ENCODE assay signal across 1 cellular context in the genomic region with DNA sequence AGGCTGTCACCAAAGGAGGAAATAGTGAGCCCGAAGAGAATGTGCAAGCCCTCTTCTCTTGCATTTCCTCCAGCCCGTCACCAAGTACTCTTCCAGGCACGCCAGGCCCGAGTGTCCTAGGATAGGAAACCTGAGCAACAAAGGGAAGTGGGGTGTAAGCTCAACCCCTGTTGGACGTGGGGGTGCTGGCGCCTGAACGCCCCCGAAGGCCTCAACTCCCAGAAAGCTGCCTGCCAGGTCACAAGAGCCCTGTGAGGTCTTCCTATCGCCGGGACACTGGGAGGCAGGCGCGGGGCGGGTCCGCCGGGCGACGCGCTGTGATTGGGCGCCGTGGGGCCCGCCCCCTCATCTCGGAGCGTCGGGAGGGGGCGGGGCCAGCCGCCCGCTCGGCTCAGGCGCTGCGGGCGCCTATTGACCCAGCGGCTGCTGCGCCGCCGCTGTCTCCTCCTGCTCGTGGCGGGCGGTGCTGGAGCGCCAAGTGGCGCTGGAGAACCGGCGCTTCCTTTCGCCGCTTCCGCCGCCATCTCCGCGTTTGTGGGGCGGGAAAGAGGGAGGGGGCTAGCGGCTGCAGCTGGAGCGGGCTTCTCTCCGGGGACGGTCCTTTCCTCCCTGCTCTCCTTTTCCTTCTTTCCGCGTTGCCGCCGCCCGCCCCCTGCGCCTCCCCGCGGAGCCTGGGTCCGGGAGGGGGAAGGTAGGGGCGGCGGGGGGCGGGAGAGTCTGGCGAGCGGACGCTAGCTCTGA.
A peak's percentile ranks its signal among the peaks of the same experiment; 100 is the strongest.
TF ChIP-seq lines count a peak whose summit lies in the region.

No MANE protein-coding gene starts in this region.

TF ChIP-seq in HepG2, 621 proteins besides CTCF, POLR2A, EP300 and RAD21 (continued from another document and continues in another):
- TF ChIP-seq, protein P1, sequence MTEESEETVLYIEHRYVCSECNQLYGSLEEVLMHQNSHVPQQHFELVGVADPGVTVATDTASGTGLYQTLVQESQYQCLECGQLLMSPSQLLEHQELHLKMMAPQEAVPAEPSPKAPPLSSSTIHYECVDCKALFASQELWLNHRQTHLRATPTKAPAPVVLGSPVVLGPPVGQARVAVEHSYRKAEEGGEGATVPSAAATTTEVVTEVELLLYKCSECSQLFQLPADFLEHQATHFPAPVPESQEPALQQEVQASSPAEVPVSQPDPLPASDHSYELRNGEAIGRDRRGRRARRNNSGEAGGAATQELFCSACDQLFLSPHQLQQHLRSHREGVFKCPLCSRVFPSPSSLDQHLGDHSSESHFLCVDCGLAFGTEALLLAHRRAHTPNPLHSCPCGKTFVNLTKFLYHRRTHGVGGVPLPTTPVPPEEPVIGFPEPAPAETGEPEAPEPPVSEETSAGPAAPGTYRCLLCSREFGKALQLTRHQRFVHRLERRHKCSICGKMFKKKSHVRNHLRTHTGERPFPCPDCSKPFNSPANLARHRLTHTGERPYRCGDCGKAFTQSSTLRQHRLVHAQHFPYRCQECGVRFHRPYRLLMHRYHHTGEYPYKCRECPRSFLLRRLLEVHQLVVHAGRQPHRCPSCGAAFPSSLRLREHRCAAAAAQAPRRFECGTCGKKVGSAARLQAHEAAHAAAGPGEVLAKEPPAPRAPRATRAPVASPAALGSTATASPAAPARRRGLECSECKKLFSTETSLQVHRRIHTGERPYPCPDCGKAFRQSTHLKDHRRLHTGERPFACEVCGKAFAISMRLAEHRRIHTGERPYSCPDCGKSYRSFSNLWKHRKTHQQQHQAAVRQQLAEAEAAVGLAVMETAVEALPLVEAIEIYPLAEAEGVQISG (CRISPR knock-in tag; IDR thresholded peaks at IDR 0.05), result peak; percentile 48
- TF ChIP-seq NR1H2 (CRISPR knock-in tag; IDR thresholded peaks at IDR 0.05; ENCODE audit: borderline replicate concordance, low read depth) (no peak), ADNP (CRISPR knock-in tag; IDR thresholded peaks at IDR 0.05) (no peak), ZNF543 (CRISPR knock-in tag; IDR thresholded peaks at IDR 0.05) (no peak), ZNF24 (IDR thresholded peaks at IDR 0.05) (no peak), MBD4 (IDR thresholded peaks at IDR 0.05; ENCODE audit: borderline replicate concordance, low read length) (no peak), NCOR1 (IDR thresholded peaks at IDR 0.05; ENCODE audit: borderline replicate concordance, low read length) (no peak), RELA (CRISPR knock-in tag; IDR thresholded peaks at IDR 0.05) (no peak), TGIF2 (CRISPR knock-in tag; IDR thresholded peaks at IDR 0.05) (no peak), HHEX (CRISPR knock-in tag; IDR thresholded peaks at IDR 0.05) (no peak), ZFP82 (CRISPR knock-in tag; IDR thresholded peaks at IDR 0.05; ENCODE audit: borderline replicate concordance) (peak; percentile 64; the same call in 1 of the 2 replicates), LCORL (IDR thresholded peaks at IDR 0.05) (no peak), LCORL (CRISPR knock-in tag; IDR thresholded peaks at IDR 0.05) (no peak; the same call in none of the 2 replicates), ZFP37 (CRISPR knock-in tag; IDR thresholded peaks at IDR 0.05; ENCODE audit: borderline replicate concordance) (0 out of 2 replicates have a peak, but pooled peaks have one; percentile 57), SNAPC2 (CRISPR knock-in tag; IDR thresholded peaks at IDR 0.05) (no peak), POLR2AphosphoS5 (IDR thresholded peaks at IDR 0.05; ENCODE audit: low read depth, low read length) (peak; percentile 91), DMAP1 (CRISPR knock-in tag; IDR thresholded peaks at IDR 0.05) (peak; percentile 67), ZNF557 (CRISPR knock-in tag; IDR thresholded peaks at IDR 0.05) (no peak), IKZF4 (CRISPR knock-in tag; IDR thresholded peaks at IDR 0.05; ENCODE audit: borderline replicate concordance, low read depth, not compliant biosample characterization) (no peak), SIX4 (CRISPR knock-in tag; IDR thresholded peaks at IDR 0.05) (no peak), TRIM24 (CRISPR knock-in tag; IDR thresholded peaks at IDR 0.05) (no peak), PRPF4 (IDR thresholded peaks at IDR 0.05; ENCODE audit: low read depth, low read length, poor library complexity, severe bottlenecking) (no peak), ZNF180 (CRISPR knock-in tag; IDR thresholded peaks at IDR 0.05; ENCODE audit: borderline replicate concordance, low read depth) (no peak), ZNF792 (CRISPR knock-in tag; IDR thresholded peaks at IDR 0.05) (0 out of 2 replicates have a peak, but pooled peaks have one; percentile 15), DNMT3B (CRISPR knock-in tag; conservative IDR thresholded peaks at IDR 0.05) (no peak; the same call in 1 of the 2 replicates), MXD4 (CRISPR knock-in tag; IDR thresholded peaks at IDR 0.05) (peak; percentile 61; the same call in 1 of the 2 replicates), ZNF83 (CRISPR knock-in tag; IDR thresholded peaks at IDR 0.05; ENCODE audit: borderline replicate concordance) (no peak; the same call in 1 of the 2 replicates), ZBTB3 (CRISPR knock-in tag; IDR thresholded peaks at IDR 0.05; ENCODE audit: borderline replicate concordance, low read depth) (no peak), ZNF777 (CRISPR knock-in tag; IDR thresholded peaks at IDR 0.05) (peak; percentile 86), ZNF101 (CRISPR knock-in tag; IDR thresholded peaks at IDR 0.05; ENCODE audit: borderline replicate concordance, low read depth) (no peak), ARID2 (CRISPR knock-in tag; IDR thresholded peaks at IDR 0.05; ENCODE audit: borderline replicate concordance) (no peak), ZNF530 (CRISPR knock-in tag; IDR thresholded peaks at IDR 0.05; ENCODE audit: low read depth) (no peak), MBNL3 (CRISPR knock-in tag; conservative IDR thresholded peaks at IDR 0.05) (no peak), SMC3 (IDR thresholded peaks at IDR 0.05; ENCODE audit: low read length) (no peak), ZNF766 (CRISPR knock-in tag; IDR thresholded peaks at IDR 0.05; ENCODE audit: borderline replicate concordance) (peak; percentile 80), ZNF510 (CRISPR knock-in tag; IDR thresholded peaks at IDR 0.05; ENCODE audit: low read depth) (no peak), MED1 (CRISPR knock-in tag; IDR thresholded peaks at IDR 0.05) (peak; percentile 41; the same call in 1 of the 2 replicates), SAP130 (CRISPR knock-in tag; IDR thresholded peaks at IDR 0.05; ENCODE audit: low read depth) (peak; percentile 87), TEAD3 (CRISPR knock-in tag; optimal IDR thresholded peaks at IDR 0.05; ENCODE audit: borderline replicate concordance) (peak; percentile 31), ZNF549 (CRISPR knock-in tag; IDR thresholded peaks at IDR 0.05) (no peak), NRL (CRISPR knock-in tag; IDR thresholded peaks at IDR 0.05; ENCODE audit: borderline replicate concordance) (no peak; the same call in 1 of the 2 replicates), NFE2 (CRISPR knock-in tag; IDR thresholded peaks at IDR 0.05) (no peak), FOXP1 (IDR thresholded peaks at IDR 0.05) (no peak), FOXP1 (CRISPR knock-in tag; IDR thresholded peaks at IDR 0.05) (no peak), ZNF225 (CRISPR knock-in tag; IDR thresholded peaks at IDR 0.05) (no peak; the same call in 1 of the 2 replicates), MATR3 (CRISPR knock-in tag; IDR thresholded peaks at IDR 0.05) (no peak)
- TF ChIP-seq, protein P2, sequence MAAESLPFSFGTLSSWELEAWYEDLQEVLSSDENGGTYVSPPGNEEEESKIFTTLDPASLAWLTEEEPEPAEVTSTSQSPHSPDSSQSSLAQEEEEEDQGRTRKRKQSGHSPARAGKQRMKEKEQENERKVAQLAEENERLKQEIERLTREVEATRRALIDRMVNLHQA (CRISPR knock-in tag; IDR thresholded peaks at IDR 0.05), result no peak
- TF ChIP-seq, protein P3, sequence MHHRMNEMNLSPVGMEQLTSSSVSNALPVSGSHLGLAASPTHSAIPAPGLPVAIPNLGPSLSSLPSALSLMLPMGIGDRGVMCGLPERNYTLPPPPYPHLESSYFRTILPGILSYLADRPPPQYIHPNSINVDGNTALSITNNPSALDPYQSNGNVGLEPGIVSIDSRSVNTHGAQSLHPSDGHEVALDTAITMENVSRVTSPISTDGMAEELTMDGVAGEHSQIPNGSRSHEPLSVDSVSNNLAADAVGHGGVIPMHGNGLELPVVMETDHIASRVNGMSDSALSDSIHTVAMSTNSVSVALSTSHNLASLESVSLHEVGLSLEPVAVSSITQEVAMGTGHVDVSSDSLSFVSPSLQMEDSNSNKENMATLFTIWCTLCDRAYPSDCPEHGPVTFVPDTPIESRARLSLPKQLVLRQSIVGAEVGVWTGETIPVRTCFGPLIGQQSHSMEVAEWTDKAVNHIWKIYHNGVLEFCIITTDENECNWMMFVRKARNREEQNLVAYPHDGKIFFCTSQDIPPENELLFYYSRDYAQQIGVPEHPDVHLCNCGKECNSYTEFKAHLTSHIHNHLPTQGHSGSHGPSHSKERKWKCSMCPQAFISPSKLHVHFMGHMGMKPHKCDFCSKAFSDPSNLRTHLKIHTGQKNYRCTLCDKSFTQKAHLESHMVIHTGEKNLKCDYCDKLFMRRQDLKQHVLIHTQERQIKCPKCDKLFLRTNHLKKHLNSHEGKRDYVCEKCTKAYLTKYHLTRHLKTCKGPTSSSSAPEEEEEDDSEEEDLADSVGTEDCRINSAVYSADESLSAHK (CRISPR knock-in tag; IDR thresholded peaks at IDR 0.05; ENCODE audit: borderline replicate concordance), result no peak
- TF ChIP-seq, protein P4, sequence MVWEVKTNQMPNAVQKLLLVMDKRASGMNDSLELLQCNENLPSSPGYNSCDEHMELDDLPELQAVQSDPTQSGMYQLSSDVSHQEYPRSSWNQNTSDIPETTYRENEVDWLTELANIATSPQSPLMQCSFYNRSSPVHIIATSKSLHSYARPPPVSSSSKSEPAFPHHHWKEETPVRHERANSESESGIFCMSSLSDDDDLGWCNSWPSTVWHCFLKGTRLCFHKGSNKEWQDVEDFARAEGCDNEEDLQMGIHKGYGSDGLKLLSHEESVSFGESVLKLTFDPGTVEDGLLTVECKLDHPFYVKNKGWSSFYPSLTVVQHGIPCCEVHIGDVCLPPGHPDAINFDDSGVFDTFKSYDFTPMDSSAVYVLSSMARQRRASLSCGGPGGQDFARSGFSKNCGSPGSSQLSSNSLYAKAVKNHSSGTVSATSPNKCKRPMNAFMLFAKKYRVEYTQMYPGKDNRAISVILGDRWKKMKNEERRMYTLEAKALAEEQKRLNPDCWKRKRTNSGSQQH (CRISPR knock-in tag; IDR thresholded peaks at IDR 0.05; ENCODE audit: low read depth), result peak; percentile 15; the same call in 1 of the 2 replicates
- TF ChIP-seq, protein P5, sequence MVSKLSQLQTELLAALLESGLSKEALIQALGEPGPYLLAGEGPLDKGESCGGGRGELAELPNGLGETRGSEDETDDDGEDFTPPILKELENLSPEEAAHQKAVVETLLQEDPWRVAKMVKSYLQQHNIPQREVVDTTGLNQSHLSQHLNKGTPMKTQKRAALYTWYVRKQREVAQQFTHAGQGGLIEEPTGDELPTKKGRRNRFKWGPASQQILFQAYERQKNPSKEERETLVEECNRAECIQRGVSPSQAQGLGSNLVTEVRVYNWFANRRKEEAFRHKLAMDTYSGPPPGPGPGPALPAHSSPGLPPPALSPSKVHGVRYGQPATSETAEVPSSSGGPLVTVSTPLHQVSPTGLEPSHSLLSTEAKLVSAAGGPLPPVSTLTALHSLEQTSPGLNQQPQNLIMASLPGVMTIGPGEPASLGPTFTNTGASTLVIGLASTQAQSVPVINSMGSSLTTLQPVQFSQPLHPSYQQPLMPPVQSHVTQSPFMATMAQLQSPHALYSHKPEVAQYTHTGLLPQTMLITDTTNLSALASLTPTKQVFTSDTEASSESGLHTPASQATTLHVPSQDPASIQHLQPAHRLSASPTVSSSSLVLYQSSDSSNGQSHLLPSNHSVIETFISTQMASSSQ (IDR thresholded peaks at IDR 0.05; ENCODE audit: low read depth), result no peak
- TF ChIP-seq, protein P5 (CRISPR knock-in tag; IDR thresholded peaks at IDR 0.05; ENCODE audit: borderline replicate concordance), result peak; percentile 53; the same call in 1 of the 2 replicates
- TF ChIP-seq, protein P6, sequence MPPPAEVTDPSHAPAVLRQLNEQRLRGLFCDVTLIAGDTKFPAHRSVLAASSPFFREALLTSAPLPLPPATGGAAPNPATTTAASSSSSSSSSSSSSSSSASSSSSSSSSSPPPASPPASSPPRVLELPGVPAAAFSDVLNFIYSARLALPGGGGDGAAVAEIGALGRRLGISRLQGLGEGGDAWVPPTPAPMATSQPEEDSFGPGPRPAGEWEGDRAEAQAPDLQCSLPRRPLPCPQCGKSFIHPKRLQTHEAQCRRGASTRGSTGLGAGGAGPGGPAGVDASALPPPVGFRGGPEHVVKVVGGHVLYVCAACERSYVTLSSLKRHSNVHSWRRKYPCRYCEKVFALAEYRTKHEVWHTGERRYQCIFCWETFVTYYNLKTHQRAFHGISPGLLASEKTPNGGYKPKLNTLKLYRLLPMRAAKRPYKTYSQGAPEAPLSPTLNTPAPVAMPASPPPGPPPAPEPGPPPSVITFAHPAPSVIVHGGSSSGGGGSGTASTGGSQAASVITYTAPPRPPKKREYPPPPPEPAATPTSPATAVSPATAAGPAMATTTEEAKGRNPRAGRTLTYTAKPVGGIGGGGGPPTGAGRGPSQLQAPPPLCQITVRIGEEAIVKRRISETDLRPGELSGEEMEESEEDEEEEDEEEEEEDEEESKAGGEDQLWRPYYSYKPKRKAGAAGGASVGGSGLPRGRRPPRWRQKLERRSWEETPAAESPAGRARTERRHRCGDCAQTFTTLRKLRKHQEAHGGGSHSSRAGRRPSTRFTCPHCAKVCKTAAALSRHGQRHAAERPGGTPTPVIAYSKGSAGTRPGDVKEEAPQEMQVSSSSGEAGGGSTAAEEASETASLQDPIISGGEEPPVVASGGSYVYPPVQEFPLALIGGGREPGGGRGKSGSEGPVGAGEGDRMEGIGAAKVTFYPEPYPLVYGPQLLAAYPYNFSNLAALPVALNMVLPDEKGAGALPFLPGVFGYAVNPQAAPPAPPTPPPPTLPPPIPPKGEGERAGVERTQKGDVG (CRISPR knock-in tag; IDR thresholded peaks at IDR 0.05; ENCODE audit: borderline replicate concordance), result no peak
- TF ChIP-seq, protein P7, sequence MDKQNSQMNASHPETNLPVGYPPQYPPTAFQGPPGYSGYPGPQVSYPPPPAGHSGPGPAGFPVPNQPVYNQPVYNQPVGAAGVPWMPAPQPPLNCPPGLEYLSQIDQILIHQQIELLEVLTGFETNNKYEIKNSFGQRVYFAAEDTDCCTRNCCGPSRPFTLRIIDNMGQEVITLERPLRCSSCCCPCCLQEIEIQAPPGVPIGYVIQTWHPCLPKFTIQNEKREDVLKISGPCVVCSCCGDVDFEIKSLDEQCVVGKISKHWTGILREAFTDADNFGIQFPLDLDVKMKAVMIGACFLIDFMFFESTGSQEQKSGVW (CRISPR knock-in tag; IDR thresholded peaks at IDR 0.05; ENCODE audit: borderline replicate concordance), result no peak
